Comparison of ENCODE assay signal across 8 cellular contexts in the genomic region with DNA sequence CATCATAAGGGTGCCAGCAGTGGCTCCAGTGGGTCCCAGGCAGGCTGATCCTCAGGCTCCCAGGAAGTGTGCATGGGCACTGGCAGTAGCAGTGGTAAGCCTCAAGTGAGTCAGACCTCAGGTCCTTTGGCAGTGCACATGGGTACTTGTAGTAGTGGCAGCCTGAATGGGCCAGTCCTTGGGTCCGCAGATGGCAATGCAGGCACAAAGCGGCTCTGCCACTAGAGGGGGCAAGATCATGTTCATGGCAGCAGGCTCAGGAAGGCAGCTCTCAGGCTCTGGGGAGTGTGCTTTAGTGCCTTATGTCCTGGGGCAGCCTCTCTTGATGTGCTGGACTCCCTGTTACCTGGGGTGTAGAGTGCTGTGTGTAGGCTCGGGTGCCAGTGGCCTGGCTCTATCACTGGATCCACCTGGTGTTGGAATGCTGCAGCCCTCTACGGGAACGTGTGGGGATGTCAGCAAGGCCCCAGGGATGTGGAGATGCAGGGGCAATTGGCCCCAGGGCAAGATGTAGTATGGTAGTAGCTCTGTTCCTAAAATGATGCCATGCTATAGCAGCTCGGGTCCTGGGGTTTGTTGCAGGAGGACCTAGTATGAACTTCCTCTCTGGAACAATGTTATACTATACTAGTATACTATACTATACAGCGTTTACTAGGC. TPM values are rescaled to one million over a fixed set of nuclear protein-coding genes. Genes with fewer than 3 reads are reported as not detected.
DNase-seq lines count a peak whose midpoint lies in the region; ATAC-seq and TF ChIP-seq lines count a peak whose summit lies in the region.

No MANE protein-coding gene starts in this region.

- POLR2A ChIA-PET in IMR-90 (lab: Charles Lee; ENCODE audit: unreplicated experiment): no interaction called here

- ATAC-seq in IMR-90 (ENCODE audit: low read depth): peak; percentile 98
- no peak for ATAC-seq in HG03571 (IDR thresholded peaks at IDR 0.05; ENCODE audit: unreplicated experiment)

- H3K4me1 ChIP-seq in DOHH2 (ENCODE audit: control insufficient read depth, low read length) (no peaks in the 10 kb centered on the region), IMR-90 (ENCODE audit: control insufficient read depth, insufficient read depth, low read length) (no peaks in the 10 kb centered on the region), cardiac muscle cell (ENCODE audit: low read depth) (no peaks in the 10 kb centered on the region)

- H2BK5ac ChIP-seq in IMR-90 (ENCODE audit: low read depth, low read length, poor library complexity, severe bottlenecking): no peak overlapping the region

- no peak overlapping the region for H3K18ac ChIP-seq in IMR-90 (ENCODE audit: low read depth, low read length)

- no peak overlapping the region for H3K4ac ChIP-seq in IMR-90 (ENCODE audit: low read depth, low read length)

- dilution Hi-C loops in IMR-90 (cut with HindIII; ENCODE audit: low sequenced_read_pairs, unreplicated experiment): no loop called here

- H4K8ac ChIP-seq in IMR-90 (ENCODE audit: low read depth in 2 of 2, low read length in 2 of 2): no peak overlapping the region

- H3K9me1 ChIP-seq in IMR-90 (ENCODE audit: insufficient read depth, low read length): no peaks in the 10 kb centered on the region

- no peaks in the 10 kb centered on the region for H3K36me3 ChIP-seq in DOHH2 (ENCODE audit: control insufficient read depth, low read length)
- H3K36me3 ChIP-seq in IMR-90 (ENCODE audit: control insufficient read depth, insufficient read depth, low read length): no peaks in the 10 kb centered on the region
- no peaks in the 10 kb centered on the region for H3K36me3 ChIP-seq in cardiac muscle cell

- H3K56ac ChIP-seq in IMR-90 (ENCODE audit: extremely low read depth, insufficient read depth, low read length): no peak overlapping the region

- H3K9ac ChIP-seq in IMR-90 (ENCODE audit: low read depth, low read length): no peak overlapping the region

- intact Hi-C loops in IMR-90 (cut with micrococcal nuclease): no loop called here
- intact Hi-C loops in lower leg skin (cut with DNase I; ENCODE audit: low total_unique reads): no loop called here

- TF ChIP-seq CTCF in DOHH2 (IDR thresholded peaks at IDR 0.05; ENCODE audit: low read depth, low read length, poor library complexity, severe bottlenecking) (peak; percentile 88), IMR-90 (conservative IDR thresholded peaks at IDR 0.05; ENCODE audit: low read depth, low read length) (peak; percentile 63), cardiac muscle cell (IDR thresholded peaks at IDR 0.05; ENCODE audit: low read depth, low read length) (peak; percentile 85), lower leg skin (IDR thresholded peaks at IDR 0.05) (no peak)

- peak overlapping the region; percentile 29 for H2AK9ac ChIP-seq in IMR-90 (replicated peaks; ENCODE audit: low read depth, low read length, poor library complexity)

- no peaks in the 10 kb centered on the region for H3F3A ChIP-seq in DOHH2 (ENCODE audit: control insufficient read depth, insufficient read depth)

- WGBS in IMR-90 (ENCODE audit: extremely low coverage in 2 of 2, insufficient read length in 1 of 2), 2 experiments: no CpG with 5 or more reads among the region's 7 CpGs
- 70 to 76% methylated on average over 5 to 7 of the region's 7 CpGs for WGBS in lower leg skin, 2 donors

- H4K5ac ChIP-seq in IMR-90 (ENCODE audit: low read depth, low read length): no peak overlapping the region

- H3K27me3 ChIP-seq in DOHH2 (ENCODE audit: control insufficient read depth, low read length): no peaks in the 10 kb centered on the region
- H3K27me3 ChIP-seq in IMR-90 (ENCODE audit: control insufficient read depth, insufficient read depth, low read length): no peaks in the 10 kb centered on the region
- no peaks in the 10 kb centered on the region for H3K27me3 ChIP-seq in cardiac muscle cell

- peak; percentile 59 for TF ChIP-seq RAD21 in IMR-90 (IDR thresholded peaks at IDR 0.05; ENCODE audit: low read length)

- CTCF ChIA-PET in IMR-90 (lab: Yijun Ruan, JAX): interaction anchor here (0.6 to 1.3 kb wide), 4 partner anchors 12 to 33 kb away, joined by 3 to 5 read pairs (median 3); a partner anchor contains a TSS

- no peak overlapping the region for H2BK15ac ChIP-seq in IMR-90 (ENCODE audit: low read depth, low read length)

- BruUV-seq in IMR-90 (replicated peaks; lab: Mats Ljungman, UMichigan): no TSS peak

- no peaks in the 10 kb centered on the region for H3K79me1 ChIP-seq in IMR-90 (ENCODE audit: low read depth in 1 of 2, low read length in 2 of 2)

- TF ChIP-seq POLR2A in IMR-90 (IDR thresholded peaks at IDR 0.05; ENCODE audit: low read depth, low read length) (no peak), lower leg skin (IDR thresholded peaks at IDR 0.05) (no peak)

- H2AFZ ChIP-seq in IMR-90 (replicated peaks; ENCODE audit: low read length, poor library complexity): peak overlapping the region; percentile 4

- no peak overlapping the region for H3K14ac ChIP-seq in IMR-90 (replicated peaks; ENCODE audit: low read depth, low read length)

- H3K4me3 ChIP-seq in DOHH2 (ENCODE audit: low read length): no peak overlapping the region
- H3K4me3 ChIP-seq in IMR-90 (ENCODE audit: insufficient read depth, low read depth, low read length): no peak overlapping the region
- H3K4me3 ChIP-seq in cardiac muscle cell: no peak overlapping the region
- no peak overlapping the region for H3K4me3 ChIP-seq in lower leg skin (ENCODE audit: low read depth, poor library complexity, severe bottlenecking)

- no peaks in the 10 kb centered on the region for H4K20me1 ChIP-seq in DOHH2 (ENCODE audit: control insufficient read depth, insufficient read depth, low read depth, low read length)
- no peaks in the 10 kb centered on the region for H4K20me1 ChIP-seq in IMR-90 (ENCODE audit: insufficient read depth, low read length)

- H3K27ac ChIP-seq in DOHH2 (ENCODE audit: low read depth, low read length): no peak overlapping the region
- no peak overlapping the region for H3K27ac ChIP-seq in IMR-90 (ENCODE audit: insufficient read depth, low read length)
- H3K27ac ChIP-seq in cardiac muscle cell: no peak overlapping the region

- H3K9me2 ChIP-seq in DOHH2 (replicated peaks; ENCODE audit: control insufficient read depth, low read length): no peaks in the 10 kb centered on the region

- in situ Hi-C loops in IMR-90 (cut with MboI; ENCODE audit: low sequenced_read_pairs): no loop called here

- DNase-seq in IMR-90 (peak; percentile 53), SHP77 (lab: John Stamatoyannopoulos, UW) (peak; percentile 59 to 63), cardiac muscle cell (ENCODE audit: low read depth in 1 of 2, low spot score in 1 of 2) (peak; percentile 72 to 79), lower leg skin (ENCODE audit: low spot score in 2 of 2) (no peak)
- DNase-seq in activated effector memory CD4-positive, alpha-beta T cell treated with Interleukin-2 at 50 U/mL for 16 hours: peak; percentile 34
- DNase-seq in stimulated activated CD4-positive, alpha-beta T cell treated with anti-CD3 and anti-CD28 coated beads, Interleukin-12 subunit alpha, Interleukin-12 subunit beta, amount 100 ng/mL, for 24 hours (ENCODE audit: low read depth in 2 of 2): peak; percentile 19 to 63

- H3K23ac ChIP-seq in IMR-90 (ENCODE audit: low read depth, low read length): no peak overlapping the region

- no peak overlapping the region for H2BK20ac ChIP-seq in IMR-90 (ENCODE audit: low read depth, low read length)

- H4K91ac ChIP-seq in IMR-90 (ENCODE audit: insufficient read depth, low read depth, low read length): no peak overlapping the region

- H2BK120ac ChIP-seq in IMR-90 (ENCODE audit: low read depth, low read length): no peak overlapping the region

- no peak overlapping the region for H2AK5ac ChIP-seq in IMR-90 (ENCODE audit: low read depth, low read length)

- H3K79me2 ChIP-seq in DOHH2 (ENCODE audit: control insufficient read depth, low read length): no peaks in the 10 kb centered on the region

- no peaks in the 10 kb centered on the region for H3K9me3 ChIP-seq in DOHH2 (ENCODE audit: control insufficient read depth, insufficient read depth, low read length)
- H3K9me3 ChIP-seq in IMR-90 (ENCODE audit: control insufficient read depth, insufficient read depth, low read length): no peaks in the 10 kb centered on the region
- H3K9me3 ChIP-seq in cardiac muscle cell (ENCODE audit: low read depth): no peaks in the 10 kb centered on the region

- H3K4me2 ChIP-seq in DOHH2 (ENCODE audit: low read length): no peak overlapping the region
- H3K4me2 ChIP-seq in IMR-90 (ENCODE audit: low read depth, low read length): no peak overlapping the region

TF ChIP-seq in IMR-90, 13 proteins besides CTCF, POLR2A, EP300 and RAD21 (continues in another document):
- TF ChIP-seq SMC3 (IDR thresholded peaks at IDR 0.05; ENCODE audit: low read depth, low read length) (peak; percentile 36; the same call in 1 of the 2 replicates), RCOR1 (IDR thresholded peaks at IDR 0.05; ENCODE audit: insufficient replicate concordance, low read length) (no peak)

RNA-seq across cellular contexts. Expression of a gene that starts 11.0 kb away (rescaled TPM):
- total RNA-seq in IMR-90 (2012; rRNA removed): 0.54 and 0.56 TPM in 2 replicates
- polyA plus RNA-seq in IMR-90 (2012; rRNA removed): 0.50 and 0.55 TPM in 2 replicates
- 0.01 and 0.14 TPM in 2 replicates for polyA plus RNA-seq in IMR-90 (2012; cell fraction: cytosol; rRNA removed)
- polyA plus RNA-seq in IMR-90 (2012; cell fraction: nucleus; rRNA removed; ENCODE audit: low replicate concordance): 0.08 and 0.57 TPM in 2 replicates
- 1.2 and 4.5 TPM in 2 replicates for total RNA-seq in cardiac muscle cell
- 1.8 and 2.0 TPM in 2 replicates for polyA plus RNA-seq in cardiac muscle cell
- total RNA-seq in lower leg skin: 10 to 100 TPM in 1 of 4 donors, 1 to 10 TPM in 3; 4.8 to 21.5 (median 6.6) TPM

RNA-seq across cellular contexts. Expression of a gene that starts 31.4 kb away (rescaled TPM):
- 10.2 and 15.0 TPM in 2 replicates for total RNA-seq in IMR-90 (2012; rRNA removed)
- 5.6 and 7.5 TPM in 2 replicates for polyA plus RNA-seq in IMR-90 (2012; rRNA removed)
- polyA plus RNA-seq in IMR-90 (2012; cell fraction: cytosol; rRNA removed): 5.0 and 6.0 TPM in 2 replicates
- polyA plus RNA-seq in IMR-90 (2012; cell fraction: nucleus; rRNA removed; ENCODE audit: low replicate concordance): 12.0 and 13.7 TPM in 2 replicates
- total RNA-seq in cardiac muscle cell: 26.9 and 28.0 TPM in 2 replicates
- polyA plus RNA-seq in cardiac muscle cell: 18.1 and 39.3 TPM in 2 replicates
- 10 to 100 TPM in 3 of 4 donors, 1 to 10 TPM in 1; 6.7 to 15.5 (median 12.0) TPM for total RNA-seq in lower leg skin

RNA-seq across cellular contexts. Expression of a gene that starts 31.5 kb away (rescaled TPM):
- total RNA-seq in IMR-90 (2012; rRNA removed): 6.1 and 7.0 TPM in 2 replicates
- polyA plus RNA-seq in IMR-90 (2012; rRNA removed): 2.2 and 3.7 TPM in 2 replicates
- polyA plus RNA-seq in IMR-90 (2012; cell fraction: cytosol; rRNA removed): 0.59 and 1.5 TPM in 2 replicates
- polyA plus RNA-seq in IMR-90 (2012; cell fraction: nucleus; rRNA removed; ENCODE audit: low replicate concordance): 2.1 and 8.4 TPM in 2 replicates
- total RNA-seq in cardiac muscle cell: 5.1 and 22.5 TPM in 2 replicates
- polyA plus RNA-seq in cardiac muscle cell: 10.2 and 27.0 TPM in 2 replicates
- total RNA-seq in lower leg skin: 10 to 100 TPM in 1 of 4 donors, 1 to 10 TPM in 3; 2.0 to 10.6 (median 6.2) TPM

RNA-seq across cellular contexts. Expression of a gene that starts 33.2 kb away (rescaled TPM):
- 99.4 and 109 TPM in 2 replicates for total RNA-seq in IMR-90 (2012; rRNA removed)
- 19.9 and 34.5 TPM in 2 replicates for polyA plus RNA-seq in IMR-90 (2012; rRNA removed)
- 5.5 and 19.0 TPM in 2 replicates for polyA plus RNA-seq in IMR-90 (2012; cell fraction: cytosol; rRNA removed)
- polyA plus RNA-seq in IMR-90 (2012; cell fraction: nucleus; rRNA removed; ENCODE audit: low replicate concordance): 14.9 and 23.0 TPM in 2 replicates
- 83.3 and 85.9 TPM in 2 replicates for total RNA-seq in cardiac muscle cell
- polyA plus RNA-seq in cardiac muscle cell: 21.8 and 22.8 TPM in 2 replicates
- 10 to 100 TPM; 40.5 to 73.7 (median 67.0) TPM for total RNA-seq in lower leg skin

Comparison
In these comparisons a context has a peak if more than half of its experiments do, and no peak if none do; other contexts are left out.
1. CTCF ChIP-seq: peak in DOHH2 (single experiment), IMR-90 (single experiment) and cardiac muscle cell (single experiment); none in lower leg skin (0 of 3).
2. DNase-seq: peak in IMR-90 (single experiment), SHP77 (2 of 2), activated effector memory CD4-positive, alpha-beta T cell treated with Interleukin-2 at 50 U/mL for 16 hours (single experiment), cardiac muscle cell (2 of 2) and stimulated activated CD4-positive, alpha-beta T cell treated with anti-CD3 and anti-CD28 coated beads, Interleukin-12 subunit alpha, Interleukin-12 subunit beta, amount 100 ng/mL, for 24 hours (2 of 2); none in lower leg skin (0 of 2).